In genomic region chr3:46866720-46867549, GRCh38 we compare ENCODE assay signal across 8 cellular contexts. TPM values are rescaled to one million over a fixed set of nuclear protein-coding genes. Genes with fewer than 3 reads are reported as not detected.
DNase-seq lines count a peak whose midpoint lies in the region; ATAC-seq and TF ChIP-seq lines count a peak whose summit lies in the region.

No MANE protein-coding gene starts in this region.

- POLR2A ChIA-PET in A673 (lab: Charles Lee; ENCODE audit: low non-redundant PET): no interaction called here

- ATAC-seq in RWPE2 (ENCODE audit: low read depth) (peak; percentile 48; the same call in 1 of the 3 replicates), upper lobe of left lung (ENCODE audit: low FRiP score in 2 of 2) (peak; percentile 69 to 85)

- no peak for TF ChIP-seq EP300 in upper lobe of left lung (IDR thresholded peaks at IDR 0.05)

- intact Hi-C loops in A673 (cut with micrococcal nuclease; ENCODE audit: unreplicated experiment) (loop anchor here (2.0 to 5.0 kb wide), 2 partner anchors 28 to 40 kb away; no protein-coding TSS in a partner anchor), posterior vena cava (cut with DNase I) (loop anchor here in 1 of 2 donors (5.0 to 10.0 kb wide), 2 partner anchors 40 to 162 kb away; partner anchors contain the start of gene TMIE)

- in situ Hi-C loops in GM13977 (cut with MboI; ENCODE audit: low pct_unique_long_range_greater_than_20kb, low sequenced_read_pairs, unreplicated experiment): no loop called here

- H3K36me3 ChIP-seq in A673 (ENCODE audit: insufficient read depth, low read length, poor library complexity, severe bottlenecking) (no peaks in the 10 kb centered on the region), RWPE2 (ENCODE audit: low read depth) (no peaks in the 10 kb centered on the region), upper lobe of left lung (no peaks in the 10 kb centered on the region)

- H3K4me1 ChIP-seq in A673 (ENCODE audit: insufficient read depth, low read length, poor library complexity, severe bottlenecking): no peaks in the 10 kb centered on the region
- no peaks in the 10 kb centered on the region for H3K4me1 ChIP-seq in RWPE2 (ENCODE audit: insufficient read depth, poor library complexity, severe bottlenecking)
- H3K4me1 ChIP-seq in upper lobe of left lung: peaks cover 28 to 44% (median 41%) of the 10 kb centered on the region in 4 donors

- no TSS peak for BruUV-seq in A673 (replicated peaks; lab: Mats Ljungman, UMichigan)

- H3K27me3 ChIP-seq in A673 (replicated peaks; ENCODE audit: insufficient read depth, low read depth, low read length, poor library complexity) (no peaks in the 10 kb centered on the region), RWPE2 (ENCODE audit: insufficient read depth, poor library complexity, severe bottlenecking) (no peaks in the 10 kb centered on the region), upper lobe of left lung (no peaks in the 10 kb centered on the region)

- H3K4me3 ChIP-seq in A673 (ENCODE audit: low read depth, low read length, poor library complexity, severe bottlenecking): no peak overlapping the region
- no peak overlapping the region for H3K4me3 ChIP-seq in RWPE2 (ENCODE audit: severe bottlenecking)
- H3K4me3 ChIP-seq in upper lobe of left lung: no peak overlapping the region

- H3K27ac ChIP-seq in A673 (ENCODE audit: low read depth, low read length, poor library complexity, severe bottlenecking) (no peak overlapping the region), RWPE2 (ENCODE audit: poor library complexity, severe bottlenecking) (no peak overlapping the region), upper lobe of left lung (peak overlapping the region; percentile 10 to 76 (median 72))

- 30 to 40% methylated on average over 1 to 10 of the region's 15 CpGs for WGBS in upper lobe of left lung, 2 donors

- CTCF ChIA-PET in A673 (lab: Charles Lee): interaction anchor here (0.7 kb wide), 1 partner anchor 28 kb away, joined by 3 read pairs; no protein-coding TSS in a partner anchor

- TF ChIP-seq POLR2A in upper lobe of left lung (IDR thresholded peaks at IDR 0.05): no peak

- TF ChIP-seq CTCF in A673 (conservative IDR thresholded peaks at IDR 0.05; ENCODE audit: low read depth, low read length) (peak; percentile 72), GM13977 (IDR thresholded peaks at IDR 0.05; ENCODE audit: extremely low read depth, insufficient read depth, missing control alignments) (peak; percentile 96), RWPE2 (IDR thresholded peaks at IDR 0.05; ENCODE audit: poor library complexity, severe bottlenecking) (peak; percentile 81), upper lobe of left lung (IDR thresholded peaks at IDR 0.05) (peak; percentile 86 to 94 (median 88))

- DNase-seq in A673 (ENCODE audit: low spot score) (peak; percentile 36), GM13977 (ENCODE audit: low spot score) (peak; percentile 88), RWPE2 (ENCODE audit: low spot score) (no peak), glomerular visceral epithelial cell (ENCODE audit: extremely low spot score) (peak; percentile 51), posterior vena cava (ENCODE audit: low spot score) (peak; percentile 94), upper lobe of left lung (peak in 1 of 2 donors; percentile 76), cortex of kidney (lab: John Stamatoyannopoulos, UW) (no peak)
- peak; percentile 78 for DNase-seq in activated gamma-delta T cell treated with anti-CD3 and anti-CD28 coated beads, Interleukin-2, amount 50 U/mL, for 16 hours (ENCODE audit: low read depth)

- H3K9me3 ChIP-seq in A673 (ENCODE audit: low read depth, low read length, poor library complexity, severe bottlenecking) (no peaks in the 10 kb centered on the region), RWPE2 (ENCODE audit: severe bottlenecking) (no peaks in the 10 kb centered on the region), upper lobe of left lung (no peaks in the 10 kb centered on the region)

RNA-seq across cellular contexts. Expression of gene MYL3, which starts 3.7 kb away (rescaled TPM):
- total RNA-seq in A673 (2021) (not detected in 2 replicates), posterior vena cava (1 to 10 TPM; 3.2 to 5.9 TPM), upper lobe of left lung (1 to 10 TPM; 1.2 to 6.3 (median 2.6) TPM)

RNA-seq across cellular contexts. Expression of gene PTH1R, which starts 10.6 kb away (rescaled TPM):
- total RNA-seq in A673 (2021) (1.2 and 1.7 TPM in 2 replicates), posterior vena cava (10 to 100 TPM in 1 of 2 donors, 1 to 10 TPM in 1; 5.8 to 17.9 TPM), upper lobe of left lung (10 to 100 TPM in 4 of 6 donors, 1 to 10 TPM in 2; 2.6 to 48.2 (median 16.2) TPM)

Comparison
In these comparisons a context has a peak if more than half of its experiments do, and no peak if none do; other contexts are left out.
1. DNase-seq: peak in A673 (single experiment), GM13977 (single experiment), activated gamma-delta T cell treated with anti-CD3 and anti-CD28 coated beads, Interleukin-2, amount 50 U/mL, for 16 hours (single experiment), glomerular visceral epithelial cell (single experiment) and posterior vena cava (single experiment); none in RWPE2 (single experiment) and cortex of kidney (single experiment).
2. H3K27ac ChIP-seq: peak in upper lobe of left lung (4 of 4); none in A673 (single experiment) and RWPE2 (single experiment).
3. Peak in every context shown above with its lines, with median percentiles within 50 percentile points of each other: CTCF ChIP-seq.